ENCODE assay signal across 15 cellular contexts in the genomic region with DNA sequence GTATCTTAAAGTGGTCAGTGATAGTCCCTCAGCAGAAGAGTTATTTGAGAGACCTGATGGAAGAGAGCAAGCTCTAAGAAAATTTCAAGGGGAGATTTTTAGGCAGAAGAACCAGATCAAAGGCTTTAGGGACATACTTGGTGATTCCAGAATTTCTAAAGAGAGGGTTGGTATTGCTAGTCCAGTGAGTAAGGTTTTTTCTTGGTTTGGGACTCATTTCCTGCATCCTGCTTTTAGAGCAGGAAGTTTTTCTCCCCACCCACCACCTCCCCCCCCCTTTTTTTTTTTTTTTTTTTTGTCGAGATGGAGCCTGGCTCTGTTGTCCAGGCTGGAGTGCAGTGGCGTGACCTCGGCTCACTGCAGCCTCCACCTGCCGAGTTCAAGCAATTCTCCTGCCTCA. TPM values are rescaled to one million over a fixed set of nuclear protein-coding genes. Genes with fewer than 3 reads are reported as not detected.
"Had no signal": no experiment of that assay in that cellular context is flagged by ENCODE, and none has a peak within 500 bp of the region (broad histone marks: within the 10 kb centered on the region; RNA-seq: fewer than 3 reads in every experiment).

No MANE protein-coding gene starts in this region.

- H3K27me3 Mint-ChIP-seq: activated CD4-positive, alpha-beta memory T cell treated with anti-CD3 and anti-CD28 coated beads, Interleukin-2, amount 10 ng/mL, durations not matched to agents 7 days and 5 days; activated naive CD4-positive, alpha-beta T cell treated with anti-CD3 and anti-CD28 coated beads, Interleukin-2, amount 10 ng/mL, durations not matched to agents 7 days and 5 days; naive thymus-derived CD8-positive, alpha-beta T cell had no signal

- DNase-seq: activated CD4-positive, alpha-beta memory T cell treated with anti-CD3 and anti-CD28 coated beads, Interleukin-2, amount 10 ng/mL, durations not matched to agents 7 days and 5 days; activated CD4-positive, alpha-beta T cell treated with anti-CD3 and anti-CD28 coated beads for 1 hour; activated naive CD4-positive, alpha-beta T cell treated with anti-CD3 and anti-CD28 coated beads, Interleukin-2, amount 10 ng/mL, durations not matched to agents 7 days and 5 days; amniotic stem cell; body of pancreas; central memory CD4-positive, alpha-beta T cell; cortex of kidney; endodermal cell; glutamatergic neuron; naive thymus-derived CD8-positive, alpha-beta T cell; sigmoid colon; SW 1271; T-helper 9 cell had no signal

- H3K4me3 Mint-ChIP-seq: activated CD4-positive, alpha-beta memory T cell treated with anti-CD3 and anti-CD28 coated beads, Interleukin-2, amount 10 ng/mL, durations not matched to agents 7 days and 5 days; activated naive CD4-positive, alpha-beta T cell treated with anti-CD3 and anti-CD28 coated beads, Interleukin-2, amount 10 ng/mL, durations not matched to agents 7 days and 5 days; endodermal cell; naive thymus-derived CD8-positive, alpha-beta T cell had no signal

- H3K4me1 Mint-ChIP-seq: activated CD4-positive, alpha-beta memory T cell treated with anti-CD3 and anti-CD28 coated beads, Interleukin-2, amount 10 ng/mL, durations not matched to agents 7 days and 5 days; endodermal cell had no signal

- H3K9me3 ChIP-seq: body of pancreas, sigmoid colon had no signal

- H3K9me3 Mint-ChIP-seq: activated CD4-positive, alpha-beta memory T cell treated with anti-CD3 and anti-CD28 coated beads, Interleukin-2, amount 10 ng/mL, durations not matched to agents 7 days and 5 days; activated naive CD4-positive, alpha-beta T cell treated with anti-CD3 and anti-CD28 coated beads, Interleukin-2, amount 10 ng/mL, durations not matched to agents 7 days and 5 days had no signal

- ATAC-seq: body of pancreas; esophagus mucosa; naive thymus-derived CD8-positive, alpha-beta T cell had no signal

- H3K27me3 ChIP-seq: body of pancreas, sigmoid colon had no signal

- H3K27ac Mint-ChIP-seq: activated CD4-positive, alpha-beta memory T cell treated with anti-CD3 and anti-CD28 coated beads, Interleukin-2, amount 10 ng/mL, durations not matched to agents 7 days and 5 days; activated naive CD4-positive, alpha-beta T cell treated with anti-CD3 and anti-CD28 coated beads, Interleukin-2, amount 10 ng/mL, durations not matched to agents 7 days and 5 days; endodermal cell had no signal

- H3K4me1 ChIP-seq: body of pancreas, sigmoid colon had no signal

- H3K27ac ChIP-seq: body of pancreas, sigmoid colon had no signal

- H3K4me3 ChIP-seq: body of pancreas, lung, sigmoid colon had no signal

RNA-seq across cellular contexts. Expression of a gene that starts 42.6 kb away (rescaled TPM):
- total RNA-seq: activated CD4-positive, alpha-beta memory T cell treated with anti-CD3 and anti-CD28 coated beads, Interleukin-2, amount 10 ng/mL, durations not matched to agents 7 days and 5 days had no signal
